Comparison of ENCODE assay signal across 17 cellular contexts in genomic region chr2:30209227-30209626, GRCh38. TPM values are rescaled to one million over a fixed set of nuclear protein-coding genes. Genes with fewer than 3 reads are reported as not detected.
A peak's percentile ranks its signal among the peaks of the same experiment; 100 is the strongest.
DNase-seq lines count a peak whose midpoint lies in the region; ATAC-seq and TF ChIP-seq lines count a peak whose summit lies in the region.
"Had no signal": no experiment of that assay in that cellular context is flagged by ENCODE, and none has a peak within 500 bp of the region (broad histone marks: within the 10 kb centered on the region; RNA-seq: fewer than 3 reads in every experiment).

No MANE protein-coding gene starts in this region.

- H3K4me1 Mint-ChIP-seq in activated naive CD8-positive, alpha-beta T cell (ENCODE audit: low read depth), result peaks cover 27% of the 10 kb centered on the region
- H3K4me1 Mint-ChIP-seq in activated naive CD8-positive, alpha-beta T cell treated with anti-CD3 and anti-CD28 coated beads for 36 hours, result peaks cover 22% of the 10 kb centered on the region
- H3K4me1 Mint-ChIP-seq in T-helper 17 cell (peaks cover 18% of the 10 kb centered on the region), memory B cell (peaks cover 12% of the 10 kb centered on the region)

- no peaks in the 10 kb centered on the region for H3K27me3 ChIP-seq in dorsolateral prefrontal cortex
- H3K27me3 ChIP-seq: ascending aorta, heart left ventricle, neural progenitor cell, sigmoid colon, testis had no signal

- no peaks in the 10 kb centered on the region for H3K27me3 Mint-ChIP-seq in activated naive CD8-positive, alpha-beta T cell
- H3K27me3 Mint-ChIP-seq in activated naive CD8-positive, alpha-beta T cell treated with anti-CD3 and anti-CD28 coated beads for 36 hours, result no peaks in the 10 kb centered on the region
- H3K27me3 Mint-ChIP-seq in T-helper 17 cell (peaks cover 5% of the 10 kb centered on the region), memory B cell (no peaks in the 10 kb centered on the region)

- intact Hi-C loops in dorsolateral prefrontal cortex (cut with DNase I), result loop anchor here (2.0 to 5.0 kb wide), 2 partner anchors 42 to 500 kb away; no protein-coding TSS in a partner anchor

- H3K4me3 ChIP-seq in dorsolateral prefrontal cortex, result no peak overlapping the region
- H3K4me3 ChIP-seq: ascending aorta, heart left ventricle, neural progenitor cell, sigmoid colon, testis had no signal

- H3K36me3 Mint-ChIP-seq in activated naive CD8-positive, alpha-beta T cell, result no peaks in the 10 kb centered on the region
- no peaks in the 10 kb centered on the region for H3K36me3 Mint-ChIP-seq in activated naive CD8-positive, alpha-beta T cell treated with anti-CD3 and anti-CD28 coated beads for 36 hours
- H3K36me3 Mint-ChIP-seq in T-helper 17 cell (ENCODE audit: low read depth), result no peaks in the 10 kb centered on the region
- no peaks in the 10 kb centered on the region for H3K36me3 Mint-ChIP-seq in memory B cell
- H3K36me3 Mint-ChIP-seq: neural progenitor cell had no signal

- no peak overlapping the region for H3K4me3 Mint-ChIP-seq in activated naive CD8-positive, alpha-beta T cell
- H3K4me3 Mint-ChIP-seq in activated naive CD8-positive, alpha-beta T cell treated with anti-CD3 and anti-CD28 coated beads for 36 hours, result no peak overlapping the region
- H3K4me3 Mint-ChIP-seq in T-helper 17 cell, result peak overlapping the region; percentile 9
- H3K4me3 Mint-ChIP-seq in memory B cell, result peak overlapping the region; percentile 39
- H3K4me3 Mint-ChIP-seq: neural progenitor cell had no signal

- no peaks in the 10 kb centered on the region for H3K9me3 Mint-ChIP-seq in activated naive CD8-positive, alpha-beta T cell (ENCODE audit: low read depth)
- H3K9me3 Mint-ChIP-seq in activated naive CD8-positive, alpha-beta T cell treated with anti-CD3 and anti-CD28 coated beads for 36 hours, result no peaks in the 10 kb centered on the region
- H3K9me3 Mint-ChIP-seq in memory B cell, result no peaks in the 10 kb centered on the region
- H3K9me3 Mint-ChIP-seq: neural progenitor cell had no signal

- no peak overlapping the region for H3K27ac ChIP-seq in dorsolateral prefrontal cortex
- H3K27ac ChIP-seq: ascending aorta, neural progenitor cell, testis had no signal

- DNase-seq in activated naive CD8-positive, alpha-beta T cell treated with anti-CD3 and anti-CD28 coated beads for 36 hours, result no peak
- DNase-seq in T-helper 17 cell (no peak), memory B cell (ENCODE audit: low spot score in 2 of 2) (no peak), dorsolateral prefrontal cortex (no peak), SIG-M5 (lab: John Stamatoyannopoulos, UW) (no peak)
- DNase-seq: activated effector memory CD4-positive, alpha-beta T cell treated with anti-CD3 and anti-CD28 coated beads, Interleukin-2, amount 50 U/mL, for 16 hours; COR-L47; DMS79 treated with DMSO at 0.1 percent for 48 hours; heart left ventricle; KBM-7; NCI-H526 treated with DMSO at 0.1 percent for 48 hours; testis had no signal

- H3K9me3 ChIP-seq in T-helper 17 cell (ENCODE audit: control insufficient read depth, low read length, poor library complexity, severe bottlenecking), result no peaks in the 10 kb centered on the region
- H3K9me3 ChIP-seq: ascending aorta, heart left ventricle, sigmoid colon, testis had no signal

- H3K27ac Mint-ChIP-seq in activated naive CD8-positive, alpha-beta T cell, result peak overlapping the region; percentile 72
- no peak overlapping the region for H3K27ac Mint-ChIP-seq in activated naive CD8-positive, alpha-beta T cell treated with anti-CD3 and anti-CD28 coated beads for 36 hours
- H3K27ac Mint-ChIP-seq in T-helper 17 cell, result peak overlapping the region; percentile 72
- H3K27ac Mint-ChIP-seq in memory B cell, result peak overlapping the region; percentile 17
- H3K27ac Mint-ChIP-seq: neural progenitor cell had no signal

- TF ChIP-seq CTCF in dorsolateral prefrontal cortex (IDR thresholded peaks at IDR 0.05 in 54 of 56, conservative IDR thresholded peaks at IDR 0.05 in 2 of 56; ENCODE audit: low read depth in 1 of 56, partially characterized antibody in 56 of 56), result no peak

- ATAC-seq in T-helper 17 cell (peak; percentile 73), memory B cell (ENCODE audit: low read depth) (no peak), GM19351 (IDR thresholded peaks at IDR 0.05; ENCODE audit: unreplicated experiment) (no peak)

RNA-seq across cellular contexts. Expression of gene LBH, which starts 22.1 kb away (rescaled TPM):
- 10 to 100 TPM; 85.0 to 89.2 TPM for total RNA-seq in activated naive CD8-positive, alpha-beta T cell treated with anti-CD3 and anti-CD28 coated beads for 36 hours
- total RNA-seq in T-helper 17 cell, result 100 to 1,000 TPM; 118 to 127 TPM
- 10 to 100 TPM in 44 of 120 experiments, 1 to 10 TPM in 76; 3.1 to 35.3 (median 8.7) TPM for total RNA-seq in dorsolateral prefrontal cortex

Comparison
In these comparisons a context has a peak if more than half of its experiments do, and no peak if none do; other contexts are left out.
1. H3K4me3 Mint-ChIP-seq: peak in T-helper 17 cell (single experiment) and memory B cell (single experiment); none in activated naive CD8-positive, alpha-beta T cell (single experiment) and activated naive CD8-positive, alpha-beta T cell treated with anti-CD3 and anti-CD28 coated beads for 36 hours (single experiment).